1 cellular context compared by ENCODE assay signal in genomic region chr14:51862171-51862838, GRCh38.
TF ChIP-seq lines count a peak whose summit lies in the region.

No MANE protein-coding gene starts in this region.

TF ChIP-seq in HepG2, 621 proteins besides CTCF, POLR2A, EP300 and RAD21:
- TF ChIP-seq MLX (CRISPR knock-in tag; IDR thresholded peaks at IDR 0.05) (no peak), ZNF773 (CRISPR knock-in tag; IDR thresholded peaks at IDR 0.05; ENCODE audit: borderline replicate concordance) (no peak), DPF2 (CRISPR knock-in tag; IDR thresholded peaks at IDR 0.05; ENCODE audit: borderline replicate concordance, low read depth) (no peak), HNF4G (IDR thresholded peaks at IDR 0.05; ENCODE audit: borderline replicate concordance, low read depth, low read length) (no peak), HNF4G (CRISPR knock-in tag; IDR thresholded peaks at IDR 0.05; ENCODE audit: borderline replicate concordance, low read depth) (no peak), RBAK (CRISPR knock-in tag; IDR thresholded peaks at IDR 0.05) (no peak), REXO4 (CRISPR knock-in tag; IDR thresholded peaks at IDR 0.05; ENCODE audit: borderline replicate concordance) (no peak)
